ENCODE assay signal across 1 cellular context in the genomic region with DNA sequence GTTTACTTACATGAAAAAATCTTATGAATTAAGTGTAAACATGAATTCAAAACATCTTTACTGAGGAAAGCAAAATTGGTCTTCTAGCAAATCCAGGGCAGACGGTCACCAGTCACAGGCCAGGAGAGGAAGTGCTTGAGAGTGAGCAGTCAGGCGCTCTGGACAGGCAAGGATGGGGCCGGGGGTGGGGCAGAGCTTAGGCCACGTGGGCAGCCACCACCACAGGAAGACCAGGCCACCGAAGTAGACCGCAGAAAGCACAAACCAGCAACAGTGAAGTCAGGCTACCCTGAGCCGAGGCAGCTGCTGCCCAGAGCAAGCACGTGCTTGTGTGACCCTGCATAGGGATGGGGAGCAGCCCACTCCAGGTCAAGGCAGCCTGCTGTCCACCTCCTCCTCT.
TF ChIP-seq lines count a peak whose summit lies in the region.

No MANE protein-coding gene starts in this region.

TF ChIP-seq in IMR-90, 13 proteins besides CTCF, POLR2A, EP300 and RAD21 (continued from another document):
- TF ChIP-seq, protein P1, sequence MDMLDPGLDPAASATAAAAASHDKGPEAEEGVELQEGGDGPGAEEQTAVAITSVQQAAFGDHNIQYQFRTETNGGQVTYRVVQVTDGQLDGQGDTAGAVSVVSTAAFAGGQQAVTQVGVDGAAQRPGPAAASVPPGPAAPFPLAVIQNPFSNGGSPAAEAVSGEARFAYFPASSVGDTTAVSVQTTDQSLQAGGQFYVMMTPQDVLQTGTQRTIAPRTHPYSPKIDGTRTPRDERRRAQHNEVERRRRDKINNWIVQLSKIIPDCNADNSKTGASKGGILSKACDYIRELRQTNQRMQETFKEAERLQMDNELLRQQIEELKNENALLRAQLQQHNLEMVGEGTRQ (IDR thresholded peaks at IDR 0.05; ENCODE audit: low read depth, low read length) = peak; percentile 76
- TF ChIP-seq MXI1 (IDR thresholded peaks at IDR 0.05; ENCODE audit: borderline replicate concordance, low read depth, low read length) (no peak), MAZ (IDR thresholded peaks at IDR 0.05; ENCODE audit: borderline replicate concordance, low read depth, low read length) (no peak)
